ENCODE assay signal across 13 cellular contexts in the genomic region with DNA sequence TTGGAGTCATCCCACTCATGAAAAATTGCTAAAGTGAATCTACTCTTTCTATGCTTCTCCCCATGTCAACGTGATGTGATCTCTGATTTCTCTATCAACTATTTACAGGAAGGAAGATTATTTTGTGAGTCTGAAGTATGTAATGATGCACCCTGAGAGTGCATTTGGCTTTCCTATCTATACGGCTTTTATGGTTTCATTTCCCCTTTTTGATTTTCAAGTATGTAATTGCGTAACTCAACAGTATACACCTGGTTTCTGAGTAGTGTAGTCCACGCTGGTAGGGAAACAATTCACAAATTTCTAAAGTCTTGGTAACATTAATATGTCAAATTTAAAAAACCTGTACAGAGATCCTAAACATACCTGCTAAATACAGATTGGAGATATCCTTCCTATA.
DNase-seq lines count a peak whose midpoint lies in the region; ATAC-seq and TF ChIP-seq lines count a peak whose summit lies in the region.
"Had no signal": no experiment of that assay in that cellular context is flagged by ENCODE, and none has a peak within 500 bp of the region (broad histone marks: within the 10 kb centered on the region; RNA-seq: fewer than 3 reads in every experiment).

No MANE protein-coding gene starts in this region.

- H3K4me3 ChIP-seq in tibial nerve (no peak overlapping the region), lower leg skin (ENCODE audit: low read depth, poor library complexity, severe bottlenecking) (no peak overlapping the region)
- H3K4me3 ChIP-seq: A549, upper lobe of left lung had no signal

- no peak for TF ChIP-seq EP300 in tibial nerve (IDR thresholded peaks at IDR 0.05)

- no peaks in the 10 kb centered on the region for H3K4me1 ChIP-seq in tibial nerve
- H3K4me1 ChIP-seq: upper lobe of left lung had no signal

- no peak overlapping the region for H3K4me3 Mint-ChIP-seq in naive B cell
- H3K4me3 Mint-ChIP-seq: activated B cell treated with CpG ODN at 0.5 μM for 24 hours; activated naive CD8-positive, alpha-beta T cell treated with anti-CD3 and anti-CD28 coated beads, Interleukin-2, amount 50 U/mL, for 24 hours; nephron progenitor cell had no signal

- H3K9me3 ChIP-seq in tibial nerve = no peaks in the 10 kb centered on the region
- H3K9me3 ChIP-seq: A549, upper lobe of left lung had no signal

- no peak overlapping the region for H3K27ac Mint-ChIP-seq in naive B cell
- H3K27ac Mint-ChIP-seq: activated B cell treated with CpG ODN at 0.5 μM for 24 hours; activated naive CD8-positive, alpha-beta T cell treated with anti-CD3 and anti-CD28 coated beads, Interleukin-2, amount 50 U/mL, for 24 hours; nephron progenitor cell had no signal

- no peaks in the 10 kb centered on the region for H3K36me3 ChIP-seq in tibial nerve
- H3K36me3 ChIP-seq: upper lobe of left lung had no signal

- no peaks in the 10 kb centered on the region for H3K27me3 ChIP-seq in tibial nerve
- H3K27me3 ChIP-seq: upper lobe of left lung had no signal

- TF ChIP-seq CTCF in tibial nerve (IDR thresholded peaks at IDR 0.05) = no peak
- TF ChIP-seq CTCF in lower leg skin (IDR thresholded peaks at IDR 0.05) = no peak

- H3K9me3 Mint-ChIP-seq in naive B cell = peaks cover 0 to 4% (median 0%) of the 10 kb centered on the region in 7 donors
- H3K9me3 Mint-ChIP-seq: activated naive CD8-positive, alpha-beta T cell treated with anti-CD3 and anti-CD28 coated beads, Interleukin-2, amount 50 U/mL, for 24 hours; nephron progenitor cell had no signal

- intact Hi-C loops in lower leg skin (cut with DNase I; ENCODE audit: low total_unique reads) = no loop called here

- H3K27ac ChIP-seq in tibial nerve = no peak overlapping the region
- H3K27ac ChIP-seq: A549, upper lobe of left lung had no signal

- no peaks in the 10 kb centered on the region for H3K27me3 Mint-ChIP-seq in naive B cell
- H3K27me3 Mint-ChIP-seq: activated B cell treated with CpG ODN at 0.5 μM for 24 hours; activated naive CD8-positive, alpha-beta T cell treated with anti-CD3 and anti-CD28 coated beads, Interleukin-2, amount 50 U/mL, for 24 hours had no signal

- no peak for TF ChIP-seq POLR2A in tibial nerve (IDR thresholded peaks at IDR 0.05)
- TF ChIP-seq POLR2A in lower leg skin (IDR thresholded peaks at IDR 0.05) = no peak

- WGBS in tibial nerve, 2 donors = 84% methylated on average over 4 of the region's 4 CpGs
- 78 to 81% methylated on average over 4 of the region's 4 CpGs for WGBS in lower leg skin, 2 donors

- no peaks in the 10 kb centered on the region for H3K4me1 Mint-ChIP-seq in naive B cell
- H3K4me1 Mint-ChIP-seq: activated B cell treated with CpG ODN at 0.5 μM for 24 hours; activated naive CD8-positive, alpha-beta T cell treated with anti-CD3 and anti-CD28 coated beads, Interleukin-2, amount 50 U/mL, for 24 hours; nephron progenitor cell had no signal

- no peaks in the 10 kb centered on the region for H3K36me3 Mint-ChIP-seq in naive B cell

- DNase-seq in NCI-H2171 treated with DMSO at 0.1 percent for 48 hours (lab: John Stamatoyannopoulos, UW) = peak; percentile 13
- no peak for DNase-seq in NCI-H2171 (lab: John Stamatoyannopoulos, UW)
- no peak for DNase-seq in naive B cell
- no peak for DNase-seq in activated effector memory CD4-positive, alpha-beta T cell treated with Interleukin-2 at 50 U/mL for 16 hours
- no peak for DNase-seq in tibial nerve (ENCODE audit: low spot score in 2 of 2)
- no peak for DNase-seq in lower leg skin (ENCODE audit: low spot score in 2 of 2)
- DNase-seq: activated B cell treated with CpG ODN at 0.5 μM for 24 hours; activated naive CD8-positive, alpha-beta T cell treated with anti-CD3 and anti-CD28 coated beads, Interleukin-2, amount 50 U/mL, for 24 hours; nephron progenitor cell; upper lobe of left lung had no signal

- peak; percentile 100 for ATAC-seq in HG02642 (IDR thresholded peaks at IDR 0.05; ENCODE audit: poor library complexity, unreplicated experiment)
- peak; percentile 97 for ATAC-seq in HG03469 (IDR thresholded peaks at IDR 0.05; ENCODE audit: unreplicated experiment)
- ATAC-seq in naive B cell (ENCODE audit: low read depth in 2 of 2) = peak; percentile 52 to 73
- ATAC-seq: A549; activated naive CD8-positive, alpha-beta T cell treated with anti-CD3 and anti-CD28 coated beads, Interleukin-2, amount 50 U/mL, for 24 hours had no signal
